ENCODE assay signal across 8 cellular contexts in genomic region chr3:69086133-69086722, GRCh38. TPM values are rescaled to one million over a fixed set of nuclear protein-coding genes. Genes with fewer than 3 reads are reported as not detected.
DNase-seq lines count a peak whose midpoint lies in the region; ATAC-seq and TF ChIP-seq lines count a peak whose summit lies in the region.

No MANE protein-coding gene starts in this region.

- peaks cover 62% of the 10 kb centered on the region for H3K4me1 Mint-ChIP-seq in activated CD8-positive, alpha-beta memory T cell treated with anti-CD3 and anti-CD28 coated beads, Interleukin-2, amount 10 ng/mL, durations not matched to agents 7 days and 5 days
- peaks cover 29% of the 10 kb centered on the region for H3K4me1 Mint-ChIP-seq in endodermal cell

- no peaks in the 10 kb centered on the region for H3K36me3 ChIP-seq in endodermal cell (ENCODE audit: control insufficient read depth, insufficient read depth, low read length)

- peak overlapping the region; percentile 67 for H3K9ac ChIP-seq in endodermal cell (ENCODE audit: extremely low read depth, low read length, poor library complexity, severe bottlenecking)

- H3K9me3 ChIP-seq in endodermal cell (ENCODE audit: control insufficient read depth, low read length) (no peaks in the 10 kb centered on the region), mononuclear cell (ENCODE audit: low read depth, low read length) (no peaks in the 10 kb centered on the region)

- TF ChIP-seq CTCF in endodermal cell (conservative IDR thresholded peaks at IDR 0.05) = no peak

- H3K27ac Mint-ChIP-seq in activated CD8-positive, alpha-beta memory T cell treated with anti-CD3 and anti-CD28 coated beads, Interleukin-2, amount 10 ng/mL, durations not matched to agents 7 days and 5 days = peak overlapping the region; percentile 94
- no peak overlapping the region for H3K27ac Mint-ChIP-seq in endodermal cell

- peak overlapping the region; percentile 93 for H3K4me3 ChIP-seq in endodermal cell (ENCODE audit: low read length)
- H3K4me3 ChIP-seq in mononuclear cell (ENCODE audit: low read length) = peak overlapping the region; percentile 94

- H3K27ac ChIP-seq in endodermal cell (ENCODE audit: low read depth, low read length) = no peak overlapping the region

- no peaks in the 10 kb centered on the region for H3K27me3 Mint-ChIP-seq in activated CD8-positive, alpha-beta memory T cell treated with anti-CD3 and anti-CD28 coated beads, Interleukin-2, amount 10 ng/mL, durations not matched to agents 7 days and 5 days
- no peaks in the 10 kb centered on the region for H3K27me3 Mint-ChIP-seq in endodermal cell (ENCODE audit: insufficient read depth)

- peak overlapping the region; percentile 97 for H3K4me3 Mint-ChIP-seq in activated CD8-positive, alpha-beta memory T cell treated with anti-CD3 and anti-CD28 coated beads, Interleukin-2, amount 10 ng/mL, durations not matched to agents 7 days and 5 days
- peak overlapping the region; percentile 89 for H3K4me3 Mint-ChIP-seq in endodermal cell

- WGBS in endodermal cell (ENCODE audit: insufficient coverage in 1 of 2, insufficient read length in 1 of 2), 2 experiments = 63 to 70% methylated on average over 2 to 5 of the region's 5 CpGs

- DNase-seq in NCI-H1417 (lab: John Stamatoyannopoulos, UW) (peak; percentile 3 to 62 (median 26)), NCI-H1417 treated with DMSO at 0.1 percent for 48 hours (lab: John Stamatoyannopoulos, UW) (no peak), NOMO-1 (lab: John Stamatoyannopoulos, UW; ENCODE audit: unreplicated experiment in 2 of 2) (peak; percentile 18 to 49), endodermal cell (peak; percentile 58)
- DNase-seq in activated CD8-positive, alpha-beta memory T cell treated with anti-CD3 and anti-CD28 coated beads, Interleukin-2, amount 10 ng/mL, durations not matched to agents 7 days and 5 days = peak; percentile 82
- DNase-seq in stimulated activated CD8-positive, alpha-beta memory T cell treated with anti-CD3 and anti-CD28 coated beads, Interleukin-15, amount 100 ng/mL, for 4 hours (ENCODE audit: low read depth in 2 of 2) = peak; percentile 52 to 70

- ATAC-seq in activated CD8-positive, alpha-beta memory T cell treated with anti-CD3 and anti-CD28 coated beads, Interleukin-2, amount 10 ng/mL, durations not matched to agents 7 days and 5 days = peak; percentile 21
- ATAC-seq in HG03354 (IDR thresholded peaks at IDR 0.05; ENCODE audit: poor library complexity, severe bottlenecking, unreplicated experiment) = no peak

- H3K27me3 ChIP-seq in endodermal cell (ENCODE audit: control insufficient read depth, insufficient read depth, low read length, poor library complexity, severe bottlenecking) = no peaks in the 10 kb centered on the region
- H3K27me3 ChIP-seq in mononuclear cell (ENCODE audit: insufficient read depth, low read length) = no peaks in the 10 kb centered on the region

- CTCF ChIA-PET in activated CD8-positive, alpha-beta memory T cell treated with anti-CD3 and anti-CD28 coated beads, Interleukin-2, amount 10 ng/mL, durations not matched to agents 7 days and 5 days (lab: Charles Lee) = interaction anchor here (0.7 to 8.8 kb wide), 7 partner anchors 10 to 75 kb away, joined by 3 to 49 read pairs (median 5); partner anchors contain the start of gene TMF1

- H3K4me1 ChIP-seq in endodermal cell (ENCODE audit: control insufficient read depth, insufficient read depth, low read length) (peaks cover 4% of the 10 kb centered on the region), mononuclear cell (ENCODE audit: insufficient read depth, low read length) (peaks cover 86% of the 10 kb centered on the region)

- H3K9me3 Mint-ChIP-seq in activated CD8-positive, alpha-beta memory T cell treated with anti-CD3 and anti-CD28 coated beads, Interleukin-2, amount 10 ng/mL, durations not matched to agents 7 days and 5 days (ENCODE audit: low read depth) = no peaks in the 10 kb centered on the region
- H3K9me3 Mint-ChIP-seq in endodermal cell = no peaks in the 10 kb centered on the region

- peaks cover 46% of the 10 kb centered on the region for H3K36me3 Mint-ChIP-seq in activated CD8-positive, alpha-beta memory T cell treated with anti-CD3 and anti-CD28 coated beads, Interleukin-2, amount 10 ng/mL, durations not matched to agents 7 days and 5 days
- H3K36me3 Mint-ChIP-seq in endodermal cell (ENCODE audit: low read depth) = no peaks in the 10 kb centered on the region

RNA-seq across cellular contexts. Expression of gene ARL6IP5, which starts 1.5 kb away (rescaled TPM):
- total RNA-seq in activated CD8-positive, alpha-beta memory T cell treated with anti-CD3 and anti-CD28 coated beads, Interleukin-2, amount 10 ng/mL, durations not matched to agents 7 days and 5 days = 100 to 1,000 TPM; 132 to 203 TPM
- total RNA-seq in endodermal cell (10 to 100 TPM; 20.6 to 28.7 TPM), mononuclear cell (72.2 TPM)
- 90.1 TPM for polyA plus RNA-seq in endodermal cell (2013, experiment 1 of 2)
- polyA plus RNA-seq in endodermal cell (2013, experiment 2 of 2) = 87.1 TPM

RNA-seq across cellular contexts. Expression of gene UBA3, which starts 6.1 kb away (rescaled TPM):
- total RNA-seq in activated CD8-positive, alpha-beta memory T cell treated with anti-CD3 and anti-CD28 coated beads, Interleukin-2, amount 10 ng/mL, durations not matched to agents 7 days and 5 days = 100 to 1,000 TPM; 104 to 133 TPM
- total RNA-seq in endodermal cell (10 to 100 TPM; 74.6 to 76.6 TPM), mononuclear cell (48.8 TPM)
- 68.2 TPM for polyA plus RNA-seq in endodermal cell (2013, experiment 1 of 2)
- 70.3 TPM for polyA plus RNA-seq in endodermal cell (2013, experiment 2 of 2)

RNA-seq across cellular contexts. Expression of gene TMF1, which starts 34.1 kb away (rescaled TPM):
- 10 to 100 TPM; 47.5 to 49.5 TPM for total RNA-seq in activated CD8-positive, alpha-beta memory T cell treated with anti-CD3 and anti-CD28 coated beads, Interleukin-2, amount 10 ng/mL, durations not matched to agents 7 days and 5 days
- total RNA-seq in endodermal cell = 10 to 100 TPM; 25.6 to 31.3 TPM
- 23.4 TPM for polyA plus RNA-seq in endodermal cell (2013, experiment 1 of 2)
- 22.3 TPM for polyA plus RNA-seq in endodermal cell (2013, experiment 2 of 2)
- total RNA-seq in mononuclear cell = 81.4 TPM

RNA-seq across cellular contexts. Expression of gene LMOD3, which starts 36.2 kb away (rescaled TPM):
- total RNA-seq in activated CD8-positive, alpha-beta memory T cell treated with anti-CD3 and anti-CD28 coated beads, Interleukin-2, amount 10 ng/mL, durations not matched to agents 7 days and 5 days = not detected
- not detected for total RNA-seq in endodermal cell
- not detected for polyA plus RNA-seq in endodermal cell (2013, experiment 1 of 2)
- not detected for polyA plus RNA-seq in endodermal cell (2013, experiment 2 of 2)
- not detected for total RNA-seq in mononuclear cell
